25 cellular contexts compared by ENCODE assay signal in genomic region chr7:114670676-114671075, GRCh38.
"Had no signal": no experiment of that assay in that cellular context is flagged by ENCODE, and none has a peak within 500 bp of the region (broad histone marks: within the 10 kb centered on the region; RNA-seq: fewer than 3 reads in every experiment).

No MANE protein-coding gene starts in this region.

- DNase-seq: activated CD4-positive, alpha-beta memory T cell treated with anti-CD3 and anti-CD28 coated beads for 36 hours; activated CD4-positive, alpha-beta T cell treated with anti-CD3 and anti-CD28 coated beads, Interleukin-2, amount 10 ng/mL, durations not matched to agents 7 days and 5 days; activated CD4-positive, CD25-positive, alpha-beta regulatory T cell; activated CD8-positive, alpha-beta memory T cell treated with anti-CD3 and anti-CD28 coated beads for 24 hours; activated gamma-delta T cell; activated naive CD4-positive, alpha-beta T cell treated with anti-CD3 and anti-CD28 coated beads for 36 hours; activated T-cell treated with anti-CD3 and anti-CD28 coated beads, Interleukin-2, amount 50 U/mL, for 4 hours; anterior cingulate cortex; Karpas-422; NCI-H146; NCI-H187 treated with DMSO at 0.1 percent for 48 hours; NCI-H2081 treated with DMSO at 0.1 percent for 48 hours; NCI-H2171 treated with DMSO at 0.1 percent for 48 hours; NCI-H226; NCI-H510A; NCI-H526 treated with DMSO at 0.1 percent for 48 hours; NCI-H82; RPMI8226; T-cell had no signal

- H3K4me1 ChIP-seq: breast epithelium had no signal

- H3K4me3 ChIP-seq: breast epithelium, K562, SK-N-MC had no signal

- H3K9me3 ChIP-seq: breast epithelium had no signal

- H3K36me3 ChIP-seq: breast epithelium had no signal

- H3K27me3 ChIP-seq: breast epithelium had no signal

- H3K27ac ChIP-seq: breast epithelium, SK-N-MC, VCaP had no signal

- ATAC-seq: activated T-cell treated with anti-CD3 and anti-CD28 coated beads, Interleukin-2, amount 50 U/mL, for 4 hours; activated T-helper 17 cell treated with anti-CD3 and anti-CD28 coated beads, Interleukin-2, amount 50 U/mL, for 72 hours; K562; Right ventricle myocardium inferior; T-cell had no signal
